ENCODE assay signal across 16 cellular contexts in the genomic region with DNA sequence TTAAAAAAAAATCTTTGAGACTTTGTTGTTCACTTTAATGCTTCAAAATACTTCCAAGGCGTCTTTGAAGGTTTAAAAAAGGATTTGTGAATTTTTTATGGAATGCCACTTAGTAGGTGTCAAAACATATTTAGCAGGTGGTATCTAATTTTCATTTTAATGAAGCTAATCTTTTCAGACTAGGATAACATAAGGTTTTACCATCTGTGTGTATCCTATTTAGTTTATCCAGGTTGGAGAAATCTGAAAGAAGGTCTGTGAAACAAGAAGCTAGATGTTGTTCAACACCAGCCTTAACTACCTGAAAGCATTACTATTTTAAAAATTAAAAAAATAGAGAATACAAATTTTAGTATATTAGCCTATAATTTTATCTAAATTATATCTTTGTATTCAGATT.
A peak's percentile ranks its signal among the peaks of the same experiment; 100 is the strongest.
DNase-seq lines count a peak whose midpoint lies in the region; ATAC-seq, FAIRE-seq and TF ChIP-seq lines count a peak whose summit lies in the region.
"Had no signal": no experiment of that assay in that cellular context is flagged by ENCODE, and none has a peak within 500 bp of the region (broad histone marks: within the 10 kb centered on the region; RNA-seq: fewer than 3 reads in every experiment).

No MANE protein-coding gene starts in this region.

- no peak for DNase-seq in D721Med (ENCODE audit: insufficient read length, low spot score)
- peak; percentile 77 for DNase-seq in G401 (ENCODE audit: low spot score)
- peak; percentile 29 for DNase-seq in NCI-H69 (lab: John Stamatoyannopoulos, UW)
- DNase-seq in cerebellum (ENCODE audit: low spot score): peak; percentile 31
- no peak for DNase-seq in natural killer cell
- DNase-seq in mesothelial cell of epicardium (ENCODE audit: low spot score in 2 of 2, unreplicated experiment in 2 of 2): no peak
- DNase-seq: 8988T; CD4-positive, alpha-beta memory T cell; GDM1; GM23248 had no signal

- in situ Hi-C loops in G401 (cut with HindIII; ENCODE audit: low sequenced_read_pairs): no loop called here

- H3K27ac Mint-ChIP-seq in natural killer cell: no peak overlapping the region
- no peak overlapping the region for H3K27ac Mint-ChIP-seq in mesothelial cell of epicardium
- H3K27ac Mint-ChIP-seq: CD14-positive monocyte; CD4-positive, alpha-beta memory T cell; IgD-negative memory B cell had no signal

- no peak overlapping the region for H3K4me3 Mint-ChIP-seq in natural killer cell
- H3K4me3 Mint-ChIP-seq in mesothelial cell of epicardium: no peak overlapping the region
- H3K4me3 Mint-ChIP-seq: CD14-positive monocyte, IgD-negative memory B cell had no signal

- H3K9me3 Mint-ChIP-seq in natural killer cell (peaks cover 9 to 19% of the 10 kb centered on the region in 2 donors), mesothelial cell of epicardium (no peaks in the 10 kb centered on the region)
- H3K9me3 Mint-ChIP-seq: CD14-positive monocyte had no signal

- H3K4me1 Mint-ChIP-seq in natural killer cell (no peaks in the 10 kb centered on the region), mesothelial cell of epicardium (no peaks in the 10 kb centered on the region)
- H3K4me1 Mint-ChIP-seq: CD14-positive monocyte; CD4-positive, alpha-beta memory T cell; IgD-negative memory B cell had no signal

- H3K36me3 Mint-ChIP-seq in natural killer cell (no peaks in the 10 kb centered on the region), mesothelial cell of epicardium (no peaks in the 10 kb centered on the region)
- H3K36me3 Mint-ChIP-seq: CD14-positive monocyte; CD4-positive, alpha-beta memory T cell; IgD-negative memory B cell had no signal

- no peaks in the 10 kb centered on the region for H3K27me3 Mint-ChIP-seq in natural killer cell (ENCODE audit: low read depth in 2 of 2)
- no peaks in the 10 kb centered on the region for H3K27me3 Mint-ChIP-seq in mesothelial cell of epicardium (ENCODE audit: low read depth)
- H3K27me3 Mint-ChIP-seq: CD4-positive, alpha-beta memory T cell; IgD-negative memory B cell had no signal

- no peak for TF ChIP-seq CTCF in D721Med (IDR thresholded peaks at IDR 0.05; ENCODE audit: insufficient read depth, missing control alignments)
- TF ChIP-seq CTCF in natural killer cell (IDR thresholded peaks at IDR 0.05): no peak
- no peak for TF ChIP-seq CTCF in mesothelial cell of epicardium (IDR thresholded peaks at IDR 0.05; ENCODE audit: unreplicated experiment)

- intact Hi-C loops in natural killer cell (cut with micrococcal nuclease): no loop called here

- FAIRE-seq in D721Med (lab: Jason Lieb, UNC): peak; percentile 90
- FAIRE-seq: GM12892, GM18507, HepG2 had no signal

- ATAC-seq in HG03175 (IDR thresholded peaks at IDR 0.05; ENCODE audit: unreplicated experiment) (no peak), natural killer cell (no peak)
- ATAC-seq: HepG2 had no signal

Comparison
In these comparisons a context has a peak if more than half of its experiments do, and no peak if none do; other contexts are left out.
1. DNase-seq: peak in G401 (single experiment), NCI-H69 (single experiment) and cerebellum (single experiment); none in D721Med (single experiment), natural killer cell (single experiment) and mesothelial cell of epicardium (0 of 2).